In genomic region chr3:47503033-47503432, GRCh38 we compare ENCODE assay signal across 1 cellular context.
TF ChIP-seq lines count a peak whose summit lies in the region.

No MANE protein-coding gene starts in this region.

TF ChIP-seq in K562, 482 proteins besides CTCF, POLR2A, EP300 and RAD21 (continued from another document and continues in another):
- TF ChIP-seq PHF8 (IDR thresholded peaks at IDR 0.05; ENCODE audit: borderline replicate concordance, low read length) (no peak), FOXK1 (CRISPR knock-in tag; IDR thresholded peaks at IDR 0.05; ENCODE audit: borderline replicate concordance) (no peak), NR3C1 (CRISPR knock-in tag; IDR thresholded peaks at IDR 0.05) (no peak), ASH1L (IDR thresholded peaks at IDR 0.05; ENCODE audit: borderline replicate concordance, low read depth, partially characterized antibody) (no peak), ZNF224 (CRISPR knock-in tag; IDR thresholded peaks at IDR 0.05) (no peak), HNRNPUL1 (IDR thresholded peaks at IDR 0.05; ENCODE audit: low read length) (no peak), ATF7 (IDR thresholded peaks at IDR 0.05) (peak; percentile 68), ADNP (tag; IDR thresholded peaks at IDR 0.05) (no peak), ARHGAP35 (IDR thresholded peaks at IDR 0.05; ENCODE audit: partially characterized antibody) (no peak), TFAP4 (CRISPR knock-in tag; IDR thresholded peaks at IDR 0.05; ENCODE audit: borderline replicate concordance) (no peak; the same call in 1 of the 2 replicates), ZNF311 (CRISPR knock-in tag; IDR thresholded peaks at IDR 0.05) (no peak), ZNF778 (CRISPR knock-in tag; IDR thresholded peaks at IDR 0.05) (no peak), ZNF143 (CRISPR knock-in tag; IDR thresholded peaks at IDR 0.05) (no peak), HDGF (IDR thresholded peaks at IDR 0.05) (peak; percentile 85; the same call in 1 of the 2 replicates), ZNF507 (tag; conservative IDR thresholded peaks at IDR 0.05) (no peak), OTX1 (CRISPR knock-in tag; IDR thresholded peaks at IDR 0.05) (no peak), HNRNPLL (IDR thresholded peaks at IDR 0.05; ENCODE audit: low read depth, low read length, poor library complexity, severe bottlenecking) (no peak), TEAD1 (CRISPR knock-in tag; IDR thresholded peaks at IDR 0.05) (no peak), POLR2G (IDR thresholded peaks at IDR 0.05; ENCODE audit: low read depth, low read length) (no peak), ZNF282 (CRISPR knock-in tag; IDR thresholded peaks at IDR 0.05) (no peak), NR2C2 (CRISPR knock-in tag; IDR thresholded peaks at IDR 0.05) (no peak), NR2C2 (tag; IDR thresholded peaks at IDR 0.05) (no peak), SMARCA4 (IDR thresholded peaks at IDR 0.05) (peak; percentile 89), HDAC8 (tag; IDR thresholded peaks at IDR 0.05) (no peak), ELF4 (CRISPR knock-in tag; IDR thresholded peaks at IDR 0.05) (no peak), SRSF7 (optimal IDR thresholded peaks at IDR 0.05; ENCODE audit: low read depth, low read length) (no peak), U2AF2 (optimal IDR thresholded peaks at IDR 0.05; ENCODE audit: low read depth, low read length) (no peak), KLF16 (IDR thresholded peaks at IDR 0.05) (peak; percentile 70), MCM5 (IDR thresholded peaks at IDR 0.05; ENCODE audit: low read depth) (no peak), MEF2D (tag; conservative IDR thresholded peaks at IDR 0.05; ENCODE audit: low read depth) (no peak), DMBX1 (CRISPR knock-in tag; IDR thresholded peaks at IDR 0.05; ENCODE audit: borderline replicate concordance) (peak; percentile 85; the same call in 1 of the 2 replicates), BRF1 (IDR thresholded peaks at IDR 0.05; ENCODE audit: borderline replicate concordance, extremely low read depth, insufficient read length) (no peak), ZNF699 (CRISPR knock-in tag; IDR thresholded peaks at IDR 0.05; ENCODE audit: insufficient replicate concordance) (no peak), PRMT5 (CRISPR knock-in tag; IDR thresholded peaks at IDR 0.05) (no peak), ZBTB7A (IDR thresholded peaks at IDR 0.05; ENCODE audit: borderline replicate concordance, control insufficient read depth, low read depth, low read length) (peak; percentile 60; the same call in 1 of the 2 replicates), CBFA2T2 (conservative IDR thresholded peaks at IDR 0.05) (peak; percentile 85), CREBBP (IDR thresholded peaks at IDR 0.05; ENCODE audit: low read depth, low read length) (no peak), BRCA1 (IDR thresholded peaks at IDR 0.05) (no peak), BRCA1 (CRISPR knock-in tag; IDR thresholded peaks at IDR 0.05) (no peak), MEF2A (IDR thresholded peaks at IDR 0.05; ENCODE audit: control insufficient read depth, low read depth, low read length) (no peak), PYGO2 (tag; IDR thresholded peaks at IDR 0.05) (no peak), THRAP3 (IDR thresholded peaks at IDR 0.05; ENCODE audit: borderline replicate concordance) (no peak; the same call in 1 of the 2 replicates), KDM4B (IDR thresholded peaks at IDR 0.05; ENCODE audit: borderline replicate concordance in 2 of 2, low read depth in 1 of 2) (no peak), PTRF (tag; IDR thresholded peaks at IDR 0.05) (no peak), ZKSCAN3 (CRISPR knock-in tag; IDR thresholded peaks at IDR 0.05) (no peak), PKNOX1 (IDR thresholded peaks at IDR 0.05) (no peak), HDAC1 (IDR thresholded peaks at IDR 0.05) (peak; percentile 65 to 70; a peak in 2 of 4 replicates), SMAD1 (IDR thresholded peaks at IDR 0.05; ENCODE audit: low read depth, low read length, partially characterized antibody) (no peak), ZNF785 (CRISPR knock-in tag; IDR thresholded peaks at IDR 0.05) (no peak), FOXA3 (CRISPR knock-in tag; conservative IDR thresholded peaks at IDR 0.05 in 1 of 2, IDR thresholded peaks at IDR 0.05 in 1 of 2) (no peak), IRF2 (CRISPR knock-in tag; IDR thresholded peaks at IDR 0.05) (no peak), SPI1 (IDR thresholded peaks at IDR 0.05; ENCODE audit: borderline replicate concordance, low read depth, low read length) (peak; percentile 72; the same call in 1 of the 2 replicates), ZKSCAN1 (IDR thresholded peaks at IDR 0.05; ENCODE audit: low read depth, low read length) (no peak), ZNF124 (CRISPR knock-in tag; IDR thresholded peaks at IDR 0.05) (no peak)
- TF ChIP-seq, protein P1, sequence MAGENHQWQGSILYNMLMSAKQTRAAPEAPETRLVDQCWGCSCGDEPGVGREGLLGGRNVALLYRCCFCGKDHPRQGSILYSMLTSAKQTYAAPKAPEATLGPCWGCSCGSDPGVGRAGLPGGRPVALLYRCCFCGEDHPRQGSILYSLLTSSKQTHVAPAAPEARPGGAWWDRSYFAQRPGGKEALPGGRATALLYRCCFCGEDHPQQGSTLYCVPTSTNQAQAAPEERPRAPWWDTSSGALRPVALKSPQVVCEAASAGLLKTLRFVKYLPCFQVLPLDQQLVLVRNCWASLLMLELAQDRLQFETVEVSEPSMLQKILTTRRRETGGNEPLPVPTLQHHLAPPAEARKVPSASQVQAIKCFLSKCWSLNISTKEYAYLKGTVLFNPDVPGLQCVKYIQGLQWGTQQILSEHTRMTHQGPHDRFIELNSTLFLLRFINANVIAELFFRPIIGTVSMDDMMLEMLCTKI (IDR thresholded peaks at IDR 0.05; ENCODE audit: partially characterized antibody) = no peak
- TF ChIP-seq, protein P2, sequence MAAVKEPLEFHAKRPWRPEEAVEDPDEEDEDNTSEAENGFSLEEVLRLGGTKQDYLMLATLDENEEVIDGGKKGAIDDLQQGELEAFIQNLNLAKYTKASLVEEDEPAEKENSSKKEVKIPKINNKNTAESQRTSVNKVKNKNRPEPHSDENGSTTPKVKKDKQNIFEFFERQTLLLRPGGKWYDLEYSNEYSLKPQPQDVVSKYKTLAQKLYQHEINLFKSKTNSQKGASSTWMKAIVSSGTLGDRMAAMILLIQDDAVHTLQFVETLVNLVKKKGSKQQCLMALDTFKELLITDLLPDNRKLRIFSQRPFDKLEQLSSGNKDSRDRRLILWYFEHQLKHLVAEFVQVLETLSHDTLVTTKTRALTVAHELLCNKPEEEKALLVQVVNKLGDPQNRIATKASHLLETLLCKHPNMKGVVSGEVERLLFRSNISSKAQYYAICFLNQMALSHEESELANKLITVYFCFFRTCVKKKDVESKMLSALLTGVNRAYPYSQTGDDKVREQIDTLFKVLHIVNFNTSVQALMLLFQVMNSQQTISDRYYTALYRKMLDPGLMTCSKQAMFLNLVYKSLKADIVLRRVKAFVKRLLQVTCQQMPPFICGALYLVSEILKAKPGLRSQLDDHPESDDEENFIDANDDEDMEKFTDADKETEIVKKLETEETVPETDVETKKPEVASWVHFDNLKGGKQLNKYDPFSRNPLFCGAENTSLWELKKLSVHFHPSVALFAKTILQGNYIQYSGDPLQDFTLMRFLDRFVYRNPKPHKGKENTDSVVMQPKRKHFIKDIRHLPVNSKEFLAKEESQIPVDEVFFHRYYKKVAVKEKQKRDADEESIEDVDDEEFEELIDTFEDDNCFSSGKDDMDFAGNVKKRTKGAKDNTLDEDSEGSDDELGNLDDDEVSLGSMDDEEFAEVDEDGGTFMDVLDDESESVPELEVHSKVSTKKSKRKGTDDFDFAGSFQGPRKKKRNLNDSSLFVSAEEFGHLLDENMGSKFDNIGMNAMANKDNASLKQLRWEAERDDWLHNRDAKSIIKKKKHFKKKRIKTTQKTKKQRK (IDR thresholded peaks at IDR 0.05; ENCODE audit: borderline replicate concordance, low read depth, low read length) = no peak
- TF ChIP-seq, protein P3, sequence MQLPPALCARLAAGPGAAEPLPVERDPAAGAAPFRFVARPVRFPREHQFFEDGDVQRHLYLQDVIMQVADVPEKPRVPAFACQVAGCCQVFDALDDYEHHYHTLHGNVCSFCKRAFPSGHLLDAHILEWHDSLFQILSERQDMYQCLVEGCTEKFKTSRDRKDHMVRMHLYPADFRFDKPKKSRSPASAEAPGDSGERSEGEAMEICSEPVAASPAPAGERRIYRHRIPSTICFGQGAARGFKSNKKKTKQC (CRISPR knock-in tag; IDR thresholded peaks at IDR 0.05) = no peak
- TF ChIP-seq, protein P4, sequence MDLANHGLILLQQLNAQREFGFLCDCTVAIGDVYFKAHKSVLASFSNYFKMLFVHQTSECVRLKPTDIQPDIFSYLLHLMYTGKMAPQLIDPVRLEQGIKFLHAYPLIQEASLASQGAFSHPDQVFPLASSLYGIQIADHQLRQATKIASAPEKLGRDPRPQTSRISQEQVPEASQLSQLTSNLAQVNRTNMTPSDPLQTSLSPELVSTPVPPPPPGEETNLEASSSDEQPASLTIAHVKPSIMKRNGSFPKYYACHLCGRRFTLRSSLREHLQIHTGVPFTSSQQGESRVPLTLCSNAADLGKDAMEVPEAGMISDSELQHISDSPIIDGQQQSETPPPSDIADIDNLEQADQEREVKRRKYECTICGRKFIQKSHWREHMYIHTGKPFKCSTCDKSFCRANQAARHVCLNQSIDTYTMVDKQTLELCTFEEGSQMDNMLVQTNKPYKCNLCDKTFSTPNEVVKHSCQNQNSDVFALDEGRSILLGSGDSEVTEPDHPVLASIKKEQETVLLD (IDR thresholded peaks at IDR 0.05) = peak; percentile 83; the same call in 1 of the 2 replicates
- TF ChIP-seq, protein P5, sequence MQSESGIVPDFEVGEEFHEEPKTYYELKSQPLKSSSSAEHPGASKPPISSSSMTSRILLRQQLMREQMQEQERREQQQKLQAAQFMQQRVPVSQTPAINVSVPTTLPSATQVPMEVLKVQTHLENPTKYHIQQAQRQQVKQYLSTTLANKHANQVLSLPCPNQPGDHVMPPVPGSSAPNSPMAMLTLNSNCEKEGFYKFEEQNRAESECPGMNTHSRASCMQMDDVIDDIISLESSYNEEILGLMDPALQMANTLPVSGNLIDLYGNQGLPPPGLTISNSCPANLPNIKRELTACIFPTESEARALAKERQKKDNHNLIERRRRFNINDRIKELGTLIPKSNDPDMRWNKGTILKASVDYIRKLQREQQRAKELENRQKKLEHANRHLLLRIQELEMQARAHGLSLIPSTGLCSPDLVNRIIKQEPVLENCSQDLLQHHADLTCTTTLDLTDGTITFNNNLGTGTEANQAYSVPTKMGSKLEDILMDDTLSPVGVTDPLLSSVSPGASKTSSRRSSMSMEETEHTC (IDR thresholded peaks at IDR 0.05) = no peak
- TF ChIP-seq, protein P6, sequence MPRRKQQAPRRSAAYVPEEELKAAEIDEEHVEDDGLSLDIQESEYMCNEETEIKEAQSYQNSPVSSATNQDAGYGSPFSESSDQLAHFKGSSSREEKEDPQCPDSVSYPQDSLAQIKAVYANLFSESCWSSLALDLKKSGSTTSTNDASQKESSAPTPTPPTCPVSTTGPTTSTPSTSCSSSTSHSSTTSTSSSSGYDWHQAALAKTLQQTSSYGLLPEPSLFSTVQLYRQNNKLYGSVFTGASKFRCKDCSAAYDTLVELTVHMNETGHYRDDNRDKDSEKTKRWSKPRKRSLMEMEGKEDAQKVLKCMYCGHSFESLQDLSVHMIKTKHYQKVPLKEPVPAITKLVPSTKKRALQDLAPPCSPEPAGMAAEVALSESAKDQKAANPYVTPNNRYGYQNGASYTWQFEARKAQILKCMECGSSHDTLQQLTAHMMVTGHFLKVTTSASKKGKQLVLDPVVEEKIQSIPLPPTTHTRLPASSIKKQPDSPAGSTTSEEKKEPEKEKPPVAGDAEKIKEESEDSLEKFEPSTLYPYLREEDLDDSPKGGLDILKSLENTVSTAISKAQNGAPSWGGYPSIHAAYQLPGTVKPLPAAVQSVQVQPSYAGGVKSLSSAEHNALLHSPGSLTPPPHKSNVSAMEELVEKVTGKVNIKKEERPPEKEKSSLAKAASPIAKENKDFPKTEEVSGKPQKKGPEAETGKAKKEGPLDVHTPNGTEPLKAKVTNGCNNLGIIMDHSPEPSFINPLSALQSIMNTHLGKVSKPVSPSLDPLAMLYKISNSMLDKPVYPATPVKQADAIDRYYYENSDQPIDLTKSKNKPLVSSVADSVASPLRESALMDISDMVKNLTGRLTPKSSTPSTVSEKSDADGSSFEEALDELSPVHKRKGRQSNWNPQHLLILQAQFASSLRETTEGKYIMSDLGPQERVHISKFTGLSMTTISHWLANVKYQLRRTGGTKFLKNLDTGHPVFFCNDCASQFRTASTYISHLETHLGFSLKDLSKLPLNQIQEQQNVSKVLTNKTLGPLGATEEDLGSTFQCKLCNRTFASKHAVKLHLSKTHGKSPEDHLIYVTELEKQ (CRISPR knock-in tag; IDR thresholded peaks at IDR 0.05) = no peak
- TF ChIP-seq, protein P7, sequence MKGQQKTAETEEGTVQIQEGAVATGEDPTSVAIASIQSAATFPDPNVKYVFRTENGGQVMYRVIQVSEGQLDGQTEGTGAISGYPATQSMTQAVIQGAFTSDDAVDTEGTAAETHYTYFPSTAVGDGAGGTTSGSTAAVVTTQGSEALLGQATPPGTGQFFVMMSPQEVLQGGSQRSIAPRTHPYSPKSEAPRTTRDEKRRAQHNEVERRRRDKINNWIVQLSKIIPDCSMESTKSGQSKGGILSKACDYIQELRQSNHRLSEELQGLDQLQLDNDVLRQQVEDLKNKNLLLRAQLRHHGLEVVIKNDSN (CRISPR knock-in tag; IDR thresholded peaks at IDR 0.05) = 0 out of 2 replicates have a peak, but pooled peaks have one; percentile 15
- TF ChIP-seq, protein P8, sequence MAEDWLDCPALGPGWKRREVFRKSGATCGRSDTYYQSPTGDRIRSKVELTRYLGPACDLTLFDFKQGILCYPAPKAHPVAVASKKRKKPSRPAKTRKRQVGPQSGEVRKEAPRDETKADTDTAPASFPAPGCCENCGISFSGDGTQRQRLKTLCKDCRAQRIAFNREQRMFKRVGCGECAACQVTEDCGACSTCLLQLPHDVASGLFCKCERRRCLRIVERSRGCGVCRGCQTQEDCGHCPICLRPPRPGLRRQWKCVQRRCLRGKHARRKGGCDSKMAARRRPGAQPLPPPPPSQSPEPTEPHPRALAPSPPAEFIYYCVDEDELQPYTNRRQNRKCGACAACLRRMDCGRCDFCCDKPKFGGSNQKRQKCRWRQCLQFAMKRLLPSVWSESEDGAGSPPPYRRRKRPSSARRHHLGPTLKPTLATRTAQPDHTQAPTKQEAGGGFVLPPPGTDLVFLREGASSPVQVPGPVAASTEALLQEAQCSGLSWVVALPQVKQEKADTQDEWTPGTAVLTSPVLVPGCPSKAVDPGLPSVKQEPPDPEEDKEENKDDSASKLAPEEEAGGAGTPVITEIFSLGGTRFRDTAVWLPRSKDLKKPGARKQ (CRISPR knock-in tag; IDR thresholded peaks at IDR 0.05) = no peak
